Comparison of ENCODE assay signal across 12 cellular contexts in genomic region chr4:4666693-4667642, GRCh38.
DNase-seq lines count a peak whose midpoint lies in the region; ATAC-seq and TF ChIP-seq lines count a peak whose summit lies in the region.
"Had no signal": no experiment of that assay in that cellular context is flagged by ENCODE, and none has a peak within 500 bp of the region (broad histone marks: within the 10 kb centered on the region; RNA-seq: fewer than 3 reads in every experiment).

No MANE protein-coding gene starts in this region.

- in situ Hi-C loops in astrocyte of the spinal cord (cut with HindIII; ENCODE audit: low sequenced_read_pairs), result no loop called here

- H3K4me3 Mint-ChIP-seq in H9, result peak overlapping the region; percentile 51 to 72

- H3T11ph ChIP-seq in H9 (ENCODE audit: low read length), result no peak overlapping the region

- H2BK20ac ChIP-seq in H9 (ENCODE audit: low read depth, low read length, poor library complexity, severe bottlenecking), result no peak overlapping the region

- peaks cover 3% of the 10 kb centered on the region for H3K23me2 ChIP-seq in H9 (ENCODE audit: insufficient read length, low read depth, low read length, poor library complexity, severe bottlenecking)

- peak overlapping the region; percentile 71 to 97 (median 97) for H3K27ac Mint-ChIP-seq in H9

- no peaks in the 10 kb centered on the region for H3K27me3 ChIP-seq in H9 (ENCODE audit: insufficient read depth, low read length)
- peaks cover 1% of the 10 kb centered on the region for H3K27me3 ChIP-seq in iPS-20b (ENCODE audit: insufficient read depth, low read length)
- no peaks in the 10 kb centered on the region for H3K27me3 ChIP-seq in smooth muscle cell (ENCODE audit: low read depth)
- H3K27me3 ChIP-seq: SJCRH30, testis had no signal

- H2BK5ac ChIP-seq in H9 (ENCODE audit: insufficient read length, low read length), result no peak overlapping the region

- H4K5ac ChIP-seq in H9 (ENCODE audit: insufficient read length, low read depth, low read length), result no peak overlapping the region

- no peak overlapping the region for H2AFZ ChIP-seq in H9 (ENCODE audit: low read length)
- no peak overlapping the region for H2AFZ ChIP-seq in smooth muscle cell (ENCODE audit: low read depth)

- no peak overlapping the region for H3K4me3 ChIP-seq in astrocyte of the spinal cord (ENCODE audit: low read depth, low read length)
- H3K4me3 ChIP-seq in iPS-20b (ENCODE audit: low read length), result peak overlapping the region; percentile 55
- H3K4me3 ChIP-seq in smooth muscle cell, result peak overlapping the region; percentile 6
- H3K4me3 ChIP-seq: SJCRH30, testis had no signal

- peak overlapping the region; percentile 7 for H3K9ac ChIP-seq in H9 (ENCODE audit: extremely low read depth, insufficient read length, low read length)
- peak overlapping the region; percentile 49; the same call in 1 of the 2 replicates for H3K9ac ChIP-seq in iPS-20b (ENCODE audit: low read depth, low read length)
- H3K9ac ChIP-seq in smooth muscle cell (ENCODE audit: low read depth), result no peak overlapping the region

- no peak overlapping the region for H2AK5ac ChIP-seq in H9 (ENCODE audit: insufficient read length, low read length)

- H3K27ac ChIP-seq in H9 (ENCODE audit: insufficient read length, low read depth, low read length) (peak overlapping the region; percentile 70), iPS-20b (ENCODE audit: low read length) (peak overlapping the region; percentile 34), smooth muscle cell (ENCODE audit: low read depth) (peak overlapping the region; percentile 2)
- H3K27ac ChIP-seq: SJCRH30, testis had no signal

- no peak; the same call in 2 of the 3 replicates for TF ChIP-seq CTCF in H9 (conservative IDR thresholded peaks at IDR 0.05)
- TF ChIP-seq CTCF in astrocyte of the spinal cord (IDR thresholded peaks at IDR 0.05; ENCODE audit: low read depth, low read length), result peak; percentile 1
- no peak for TF ChIP-seq CTCF in smooth muscle cell (IDR thresholded peaks at IDR 0.05; ENCODE audit: borderline replicate concordance, insufficient read depth, poor library complexity, severe bottlenecking)

- H3K4me1 ChIP-seq in H9 (ENCODE audit: insufficient read depth, low read length), result peaks cover 15% of the 10 kb centered on the region; the same call in 1 of the 2 replicates
- peaks cover 34% of the 10 kb centered on the region for H3K4me1 ChIP-seq in iPS-20b (ENCODE audit: insufficient read depth, low read length)
- peaks cover 31% of the 10 kb centered on the region for H3K4me1 ChIP-seq in smooth muscle cell (ENCODE audit: low read depth)
- H3K4me1 ChIP-seq: testis had no signal

- H3K79me2 ChIP-seq in H9 (ENCODE audit: insufficient read depth, low read length) (no peaks in the 10 kb centered on the region), smooth muscle cell (ENCODE audit: low read depth) (no peaks in the 10 kb centered on the region)

- peaks cover 11% of the 10 kb centered on the region for H3F3A ChIP-seq in smooth muscle cell (ENCODE audit: low read depth)

- no peaks in the 10 kb centered on the region; a peak in 1 of 5 replicates for H3K9me3 Mint-ChIP-seq in H9

- H3K14ac ChIP-seq in H9 (ENCODE audit: insufficient read depth, low read length), result peak overlapping the region; percentile 16; the same call in 1 of the 2 replicates

- WGBS in H9 (ENCODE audit: extremely low coverage, insufficient read length, low lambda C conversion rate), result no CpG with 5 or more reads among the region's 15 CpGs
- WGBS in smooth muscle cell (ENCODE audit: low lambda C conversion rate), result 7% methylated on average over 15 of the region's 15 CpGs

- H3K27me3 Mint-ChIP-seq in H9 (ENCODE audit: low read depth), result peaks cover 2% of the 10 kb centered on the region; the same call in 1 of the 2 replicates

- H3K9me3 ChIP-seq in H9 (ENCODE audit: control insufficient read depth, low read depth, low read length) (no peaks in the 10 kb centered on the region), iPS-20b (ENCODE audit: insufficient read depth, low read depth, low read length) (no peaks in the 10 kb centered on the region), smooth muscle cell (replicated peaks; ENCODE audit: low read depth) (no peaks in the 10 kb centered on the region)
- H3K9me3 ChIP-seq: SJCRH30, testis had no signal

- H2BK120ac ChIP-seq in H9 (ENCODE audit: low read depth, low read length, poor library complexity, severe bottlenecking), result peak overlapping the region; percentile 66

- no peak overlapping the region for H4K91ac ChIP-seq in H9 (ENCODE audit: insufficient read length, low read depth, low read length)

- H3K79me1 ChIP-seq in H9 (ENCODE audit: insufficient read depth, low read depth, low read length, poor library complexity, severe bottlenecking), result no peaks in the 10 kb centered on the region

- no peak overlapping the region; the same call in 1 of the 2 replicates for H3K4ac ChIP-seq in H9 (ENCODE audit: low read depth, low read length)

- H3K23ac ChIP-seq in H9 (ENCODE audit: insufficient read length, low read depth, low read length), result no peak overlapping the region

- no peaks in the 10 kb centered on the region for H4K20me1 ChIP-seq in H9 (ENCODE audit: control insufficient read depth, insufficient read depth, insufficient read length)
- H4K20me1 ChIP-seq in smooth muscle cell (ENCODE audit: low read depth), result no peaks in the 10 kb centered on the region

- no peak overlapping the region for H2BK15ac ChIP-seq in H9 (ENCODE audit: low read depth, low read length)

- no peak overlapping the region for H2BK12ac ChIP-seq in H9 (ENCODE audit: insufficient read length, low read depth, low read length)

- peaks cover 0 to 3% (median 0%) of the 10 kb centered on the region in 3 experiments; a peak in 2 of 7 replicates for H3K36me3 Mint-ChIP-seq in H9 (ENCODE audit: insufficient read depth in 1 of 3, low read depth in 3 of 3)

- no peak overlapping the region for H3K56ac ChIP-seq in H9 (ENCODE audit: insufficient read length, low read depth, low read length)

- DNase-seq in H9 (peak; percentile 80), astrocyte of the spinal cord (ENCODE audit: low read depth, low spot score) (no peak), smooth muscle cell (lab: John Stamatoyannopoulos, UW; ENCODE audit: unreplicated experiment) (no peak)
- DNase-seq in stimulated activated CD4-positive, alpha-beta T cell treated with anti-CD3 and anti-CD28 coated beads, Interleukin-12 subunit alpha, Interleukin-12 subunit beta, amount 100 ng/mL, for 4 hours, result no peak
- DNase-seq: amygdala, hypothalamus, NCI-H187, SJCRH30, testis had no signal

- H3K36me3 ChIP-seq in iPS-20b (ENCODE audit: insufficient read depth, low read depth, low read length) (no peaks in the 10 kb centered on the region), smooth muscle cell (ENCODE audit: low read depth) (no peaks in the 10 kb centered on the region)
- H3K36me3 ChIP-seq: SJCRH30 had no signal

- no peak overlapping the region for H4K8ac ChIP-seq in H9 (replicated peaks; ENCODE audit: insufficient read length, low read depth, low read length)

- peak overlapping the region; percentile 50 for H3K4me2 ChIP-seq in H9 (ENCODE audit: insufficient read depth, insufficient read length, low read length)
- peak overlapping the region; percentile 81 for H3K4me2 ChIP-seq in smooth muscle cell

- peaks cover 52 to 60% of the 10 kb centered on the region in 2 experiments for H3K4me1 Mint-ChIP-seq in H9

- ATAC-seq in HG03135 (IDR thresholded peaks at IDR 0.05; ENCODE audit: unreplicated experiment), result no peak
- ATAC-seq in HG03097 (IDR thresholded peaks at IDR 0.05; ENCODE audit: low FRiP score, unreplicated experiment), result no peak

- peak overlapping the region; percentile 27 for H3K18ac ChIP-seq in H9 (ENCODE audit: insufficient read length, low read depth, low read length)

Comparison
In these comparisons a context has a peak if more than half of its experiments do, and no peak if none do; other contexts are left out.
1. H3K27ac ChIP-seq: peak in every context shown above with its lines; median percentile 70 in H9; 34 in iPS-20b; 2 in smooth muscle cell.